ENCODE assay signal across 11 cellular contexts in the genomic region with DNA sequence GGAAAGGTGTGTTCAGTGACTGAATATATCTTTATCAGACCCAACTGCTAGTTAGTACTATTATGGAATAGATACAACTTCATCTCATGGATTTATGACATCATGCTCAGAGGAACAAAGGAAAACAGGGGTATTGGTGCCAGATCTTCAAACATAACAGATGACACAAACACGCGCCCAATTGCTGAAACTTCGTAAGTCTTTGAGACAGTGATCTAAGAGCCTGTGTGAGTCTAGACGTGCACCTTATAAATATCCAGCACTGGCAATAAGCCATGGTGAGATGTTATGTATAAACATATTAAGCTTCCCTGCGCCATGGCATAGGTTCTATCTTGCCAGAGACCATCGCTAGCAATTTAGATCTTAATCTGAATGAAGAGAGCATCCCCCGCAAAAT.
"Had no signal": no experiment of that assay in that cellular context is flagged by ENCODE, and none has a peak within 500 bp of the region (broad histone marks: within the 10 kb centered on the region; RNA-seq: fewer than 3 reads in every experiment).

No MANE protein-coding gene starts in this region.

- H3K4me3 Mint-ChIP-seq: brain, endodermal cell, nephron progenitor cell had no signal

- H3K27ac ChIP-seq: left lung had no signal

- H3K27me3 Mint-ChIP-seq: brain had no signal

- H3K27ac Mint-ChIP-seq: activated naive CD4-positive, alpha-beta T cell treated with anti-CD3 and anti-CD28 coated beads, Interleukin-2, amount 50 U/mL, for 72 hours; nephron progenitor cell had no signal

- H3K4me3 ChIP-seq: left lung, smooth muscle cell, tibial artery had no signal

- H3K4me2 ChIP-seq: smooth muscle cell had no signal

- H3K27me3 ChIP-seq: left lung, tibial artery had no signal

- H3K9me3 ChIP-seq: left lung, tibial artery had no signal

- H3K36me3 Mint-ChIP-seq: activated naive CD4-positive, alpha-beta T cell treated with anti-CD3 and anti-CD28 coated beads, Interleukin-2, amount 50 U/mL, for 72 hours had no signal

- DNase-seq: activated effector memory CD4-positive, alpha-beta T cell treated with Interleukin-2 at 50 U/mL for 16 hours; endodermal cell; left lung; mesenchymal stem cell; nephron progenitor cell; retina; tibial artery had no signal

- ATAC-seq: left lung had no signal

- H3K9me3 Mint-ChIP-seq: activated naive CD4-positive, alpha-beta T cell treated with anti-CD3 and anti-CD28 coated beads, Interleukin-2, amount 50 U/mL, for 72 hours; brain; endodermal cell; nephron progenitor cell had no signal

- FAIRE-seq: islet of Langerhans had no signal
